Comparison of ENCODE assay signal across 8 cellular contexts in the genomic region with DNA sequence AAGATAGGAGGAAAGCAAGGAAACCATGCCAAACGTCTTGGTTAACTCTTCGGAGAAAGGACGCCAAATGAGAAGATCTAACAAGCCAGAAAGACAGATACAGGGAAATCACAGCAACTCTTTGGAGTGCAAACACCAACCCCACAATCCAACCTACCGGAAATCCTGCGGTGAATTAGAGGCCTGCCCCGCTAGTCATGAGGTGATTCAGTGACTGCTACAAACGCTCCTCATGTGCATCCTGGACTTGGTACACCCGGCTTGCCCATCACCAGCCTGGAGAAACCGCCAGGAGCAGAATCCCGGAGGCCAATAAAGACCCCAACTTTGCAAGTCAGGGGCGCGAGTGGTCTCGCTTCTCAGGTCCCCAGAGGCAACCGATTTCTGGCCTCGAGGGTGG. TPM values are rescaled to one million over a fixed set of nuclear protein-coding genes. Genes with fewer than 3 reads are reported as not detected.
DNase-seq lines count a peak whose midpoint lies in the region; ATAC-seq and TF ChIP-seq lines count a peak whose summit lies in the region.
"Not testable (repeated sequence)": the region's sequence is repeated elsewhere in the genome, so short reads cannot be mapped to it uniquely, and the experiment has no call there.

No MANE protein-coding gene starts in this region.

- H2AFZ ChIP-seq in PC-9 = peak overlapping the region; percentile 84; the same call in 1 of the 2 replicates

- H3K27ac Mint-ChIP-seq in CD8-positive, alpha-beta memory T cell; dendritic cell treated with granulocyte-macrophage colony-stimulating factor and Interleukin-4, amounts not matched to agents 40 ng/mL and 50 ng/mL, for 4 days: not testable (repeated sequence)

- not testable (repeated sequence) for H4K20me1 ChIP-seq in PC-9 (ENCODE audit: insufficient read depth)

- peak in 3 of 5 donors; percentile 6 to 35 (median 11) for DNase-seq in CD8-positive, alpha-beta memory T cell
- peak in 1 of 2 experiments; percentile 17 for DNase-seq in PC-9
- DNase-seq in activated T-cell treated with anti-CD3 and anti-CD28 coated beads, Interleukin-2, amount 50 U/mL, for 4 hours = peak; percentile 9
- not testable (repeated sequence) for DNase-seq in omental fat pad (ENCODE audit: low spot score)

- H3K9ac ChIP-seq in subcutaneous abdominal adipose tissue (ENCODE audit: low read length in 5 of 5) = not testable (repeated sequence)

- not testable (repeated sequence) for H3K27me3 ChIP-seq in CD8-positive, alpha-beta memory T cell (ENCODE audit: insufficient read depth, low read length, poor library complexity, severe bottlenecking); PC-9 (ENCODE audit: insufficient read depth, low read depth); subcutaneous abdominal adipose tissue (ENCODE audit: control insufficient read depth in 5 of 5, insufficient read depth in 4 of 5, low read length in 5 of 5)

- CTCF ChIA-PET in CD8-positive, alpha-beta memory T cell (lab: Charles Lee); HEK293 (lab: Yijun Ruan, JAX); PC-9 (lab: Charles Lee): not testable (repeated sequence)

- not testable (repeated sequence) for BruUV-seq in PC-9 (replicated peaks; lab: Mats Ljungman, UMichigan)

- H3K9me3 Mint-ChIP-seq in CD8-positive, alpha-beta memory T cell; activated T-cell treated with anti-CD3 and anti-CD28 coated beads, Interleukin-2, amount 50 U/mL, for 4 hours; dendritic cell treated with granulocyte-macrophage colony-stimulating factor and Interleukin-4, amounts not matched to agents 40 ng/mL and 50 ng/mL, for 4 days: not testable (repeated sequence)

- H3K27ac ChIP-seq in CD8-positive, alpha-beta memory T cell (ENCODE audit: low read depth, low read length); HEK293 (ENCODE audit: extremely low read depth, low read depth, low read length); PC-9; subcutaneous abdominal adipose tissue (ENCODE audit: low read depth, low read length): not testable (repeated sequence)

- POLR2A ChIA-PET in CD8-positive, alpha-beta memory T cell (lab: Charles Lee); HEK293 (lab: Yijun Ruan, JAX); PC-9 (lab: Charles Lee; ENCODE audit: unreplicated experiment): not testable (repeated sequence)

- H3K36me3 Mint-ChIP-seq in CD8-positive, alpha-beta memory T cell = peaks cover 0 to 11% (median 0%) of the 10 kb centered on the region in 3 donors
- H3K36me3 Mint-ChIP-seq in activated T-cell treated with anti-CD3 and anti-CD28 coated beads, Interleukin-2, amount 50 U/mL, for 4 hours (ENCODE audit: insufficient read depth) = not testable (repeated sequence)
- H3K36me3 Mint-ChIP-seq in dendritic cell treated with granulocyte-macrophage colony-stimulating factor and Interleukin-4, amounts not matched to agents 40 ng/mL and 50 ng/mL, for 4 days (ENCODE audit: low read depth) = peaks cover 12% of the 10 kb centered on the region

- H3K79me2 ChIP-seq in PC-9 (ENCODE audit: low read depth) = not testable (repeated sequence)

- H3K9me2 ChIP-seq in PC-9 (ENCODE audit: insufficient read depth) = not testable (repeated sequence)

- not testable (repeated sequence) for H3K27me3 Mint-ChIP-seq in CD8-positive, alpha-beta memory T cell; activated T-cell treated with anti-CD3 and anti-CD28 coated beads, Interleukin-2, amount 50 U/mL, for 4 hours (ENCODE audit: low read depth); dendritic cell treated with granulocyte-macrophage colony-stimulating factor and Interleukin-4, amounts not matched to agents 40 ng/mL and 50 ng/mL, for 4 days

- H3K4me3 Mint-ChIP-seq in CD8-positive, alpha-beta memory T cell = peak overlapping the region; percentile 95 to 99 (median 97)
- peak overlapping the region; percentile 97 for H3K4me3 Mint-ChIP-seq in activated T-cell treated with anti-CD3 and anti-CD28 coated beads, Interleukin-2, amount 50 U/mL, for 4 hours
- peak overlapping the region; percentile 96 for H3K4me3 Mint-ChIP-seq in dendritic cell treated with granulocyte-macrophage colony-stimulating factor and Interleukin-4, amounts not matched to agents 40 ng/mL and 50 ng/mL, for 4 days

- not testable (repeated sequence) for H3K36me3 ChIP-seq in CD8-positive, alpha-beta memory T cell (ENCODE audit: insufficient read depth, low read length); HEK293 (ENCODE audit: control insufficient read depth in 2 of 2, insufficient read depth in 1 of 2, low read length in 2 of 2); PC-9 (ENCODE audit: low read depth); subcutaneous abdominal adipose tissue (ENCODE audit: control insufficient read depth in 5 of 5, insufficient read depth in 5 of 5, low read length in 5 of 5)

- H3K4me2 ChIP-seq in PC-9 = peak overlapping the region; percentile 71

- H3F3A ChIP-seq in PC-9 (ENCODE audit: insufficient read depth, low read depth) = not testable (repeated sequence)

- H3K9me3 ChIP-seq in CD8-positive, alpha-beta memory T cell (ENCODE audit: low read length); HEK293 (ENCODE audit: control insufficient read depth, insufficient read depth, low read depth, low read length); PC-9 (ENCODE audit: insufficient read depth, low read depth); subcutaneous abdominal adipose tissue (ENCODE audit: control insufficient read depth in 5 of 5, low read length in 5 of 5): not testable (repeated sequence)

- not testable (repeated sequence) for H3K4me1 Mint-ChIP-seq in CD8-positive, alpha-beta memory T cell; activated T-cell treated with anti-CD3 and anti-CD28 coated beads, Interleukin-2, amount 50 U/mL, for 4 hours (ENCODE audit: low read depth); dendritic cell treated with granulocyte-macrophage colony-stimulating factor and Interleukin-4, amounts not matched to agents 40 ng/mL and 50 ng/mL, for 4 days (ENCODE audit: low read depth)

- H3K4me3 ChIP-seq in CD8-positive, alpha-beta memory T cell (ENCODE audit: low read length) = peak overlapping the region; percentile 28
- H3K4me3 ChIP-seq in HEK293 (ENCODE audit: low read depth, low read length) = peak overlapping the region; percentile 57
- H3K4me3 ChIP-seq in PC-9 = peak overlapping the region; percentile 65
- H3K4me3 ChIP-seq in iPS-11a (ENCODE audit: low read depth, low read length) = peak overlapping the region; percentile 4
- H3K4me3 ChIP-seq in subcutaneous abdominal adipose tissue (ENCODE audit: low read depth in 1 of 5, low read length in 5 of 5) = peak overlapping the region in 4 of 5 donors; percentile 48 to 73 (median 66)

- not testable (repeated sequence) for H3K4me1 ChIP-seq in CD8-positive, alpha-beta memory T cell (ENCODE audit: insufficient read depth, low read length); HEK293 (ENCODE audit: control insufficient read depth, insufficient read depth, low read length); PC-9 (replicated peaks; ENCODE audit: insufficient read depth); subcutaneous abdominal adipose tissue (ENCODE audit: control insufficient read depth in 5 of 5, insufficient read depth in 5 of 5, low read length in 5 of 5)

- TF ChIP-seq CTCF in HEK293 (tag by site-specific recombination; IDR thresholded peaks at IDR 0.05); PC-9 (conservative IDR thresholded peaks at IDR 0.05); omental fat pad (IDR thresholded peaks at IDR 0.05): not testable (repeated sequence)

- intact Hi-C loops in PC-9 (cut with micrococcal nuclease; ENCODE audit: unreplicated experiment); dendritic cell treated with granulocyte-macrophage colony-stimulating factor and Interleukin-4, amounts not matched to agents 40 ng/mL and 50 ng/mL, for 4 days (cut with micrococcal nuclease): not testable (repeated sequence)

- peak; percentile 43 to 66 for ATAC-seq in activated T-cell treated with anti-CD3 and anti-CD28 coated beads, Interleukin-2, amount 50 U/mL, for 4 hours
- ATAC-seq in omental fat pad (ENCODE audit: low FRiP score) = peak; percentile 91

RNA-seq across cellular contexts. Expression of gene NBPF15, which starts 0.8 kb away (rescaled TPM):
- total RNA-seq in CD8-positive, alpha-beta memory T cell = 10 to 100 TPM; 23.2 to 24.5 TPM
- 20.3 TPM for polyA plus RNA-seq in CD8-positive, alpha-beta memory T cell
- total RNA-seq in PC-9 (2021) (29.9 and 42.6 TPM in 2 replicates), omental fat pad (10 to 100 TPM; 16.5 to 31.5 (median 23.4) TPM)
- total RNA-seq in activated T-cell treated with anti-CD3 and anti-CD28 coated beads, Interleukin-2, amount 50 U/mL, for 4 hours = 10 to 100 TPM; 17.0 to 30.5 (median 23.0) TPM

Comparison
In these comparisons a context has a peak if more than half of its experiments do, and no peak if none do; other contexts are left out.
1. H3K4me3 ChIP-seq: peak in every context shown above with its lines; median percentile 66 in subcutaneous abdominal adipose tissue; 65 in PC-9; 57 in HEK293; 28 in CD8-positive, alpha-beta memory T cell; 4 in iPS-11a.